ENCODE assay signal across 8 cellular contexts in genomic region chr6:3457710-3458605, GRCh38. TPM values are rescaled to one million over a fixed set of nuclear protein-coding genes. Genes with fewer than 3 reads are reported as not detected.
DNase-seq lines count a peak whose midpoint lies in the region; ATAC-seq and TF ChIP-seq lines count a peak whose summit lies in the region.

No MANE protein-coding gene starts in this region.

- no peak for DNase-seq in HFF-Myc (ENCODE audit: extremely low read depth, low read depth)
- peak; percentile 63 for DNase-seq in NCI-H82 (lab: John Stamatoyannopoulos, UW)
- peak; percentile 54 to 77 (median 60) for DNase-seq in body of pancreas
- no peak for DNase-seq in immature natural killer cell
- DNase-seq in gastrocnemius medialis = peak; percentile 58 to 62
- no peak for DNase-seq in NCI-H2171 treated with DMSO at 0.1 percent for 48 hours (lab: John Stamatoyannopoulos, UW)
- no peak for DNase-seq in MG63
- DNase-seq in SJCRH30 = no peak

- TF ChIP-seq CTCF in HFF-Myc (IDR thresholded peaks at IDR 0.05; ENCODE audit: low read depth, low read length, missing control alignments) = no peak
- no peak for TF ChIP-seq CTCF in body of pancreas (IDR thresholded peaks at IDR 0.05)
- TF ChIP-seq CTCF in gastrocnemius medialis (IDR thresholded peaks at IDR 0.05 in 4 of 5, conservative IDR thresholded peaks at IDR 0.05 in 1 of 5) = no peak

- H3K9me3 ChIP-seq in body of pancreas = no peaks in the 10 kb centered on the region
- H3K9me3 ChIP-seq in gastrocnemius medialis = no peaks in the 10 kb centered on the region
- H3K9me3 ChIP-seq in MG63 = no peaks in the 10 kb centered on the region
- no peaks in the 10 kb centered on the region for H3K9me3 ChIP-seq in SJCRH30 (replicated peaks)

- ATAC-seq in body of pancreas = peak; percentile 33
- ATAC-seq in gastrocnemius medialis = peak; percentile 54 to 58

- no peaks in the 10 kb centered on the region for H3K36me3 Mint-ChIP-seq in immature natural killer cell

- H3K27me3 ChIP-seq in body of pancreas (no peaks in the 10 kb centered on the region), gastrocnemius medialis (no peaks in the 10 kb centered on the region), MG63 (no peaks in the 10 kb centered on the region), SJCRH30 (peaks cover 17% of the 10 kb centered on the region)

- H3K9me3 Mint-ChIP-seq in immature natural killer cell = no peaks in the 10 kb centered on the region

- TF ChIP-seq POLR2A in body of pancreas (IDR thresholded peaks at IDR 0.05) = no peak
- no peak for TF ChIP-seq POLR2A in gastrocnemius medialis (IDR thresholded peaks at IDR 0.05)

- in situ Hi-C loops in gastrocnemius medialis (cut with MboI; ENCODE audit: low sequenced_read_pairs in 4 of 4) = loop anchor here (25.0 kb wide), 1 partner anchor 171 kb away; no protein-coding TSS in a partner anchor

- intact Hi-C loops in body of pancreas (cut with DNase I) (loop anchor here (10.0 kb wide), 1 partner anchor 173 kb away; no protein-coding TSS in a partner anchor), gastrocnemius medialis (cut with DNase I; ENCODE audit: low total_unique reads) (loop anchor here (1.0 to 5.0 kb wide), 6 partner anchors 37 to 274 kb away; no protein-coding TSS in a partner anchor)

- H3K4me1 ChIP-seq in body of pancreas = peaks cover 21% of the 10 kb centered on the region
- H3K4me1 ChIP-seq in gastrocnemius medialis = peaks cover 22 to 33% of the 10 kb centered on the region in 2 donors
- no peaks in the 10 kb centered on the region for H3K4me1 ChIP-seq in SJCRH30

- no peaks in the 10 kb centered on the region for H3K36me3 ChIP-seq in body of pancreas (replicated peaks in 1 of 2; ENCODE audit: insufficient read depth in 1 of 2, low read depth in 2 of 2)
- no peaks in the 10 kb centered on the region for H3K36me3 ChIP-seq in gastrocnemius medialis
- H3K36me3 ChIP-seq in MG63 = no peaks in the 10 kb centered on the region
- H3K36me3 ChIP-seq in SJCRH30 = no peaks in the 10 kb centered on the region

- WGBS in body of pancreas, 2 donors = 16 to 24% methylated on average over 28 to 29 of the region's 29 CpGs

- H3K27me3 Mint-ChIP-seq in immature natural killer cell (ENCODE audit: low read depth in 3 of 3) = peaks cover 11 to 16% (median 14%) of the 10 kb centered on the region in 3 donors

- no peak overlapping the region for H3K27ac Mint-ChIP-seq in immature natural killer cell

- H3K4me3 ChIP-seq in HFF-Myc (replicated peaks; ENCODE audit: low read depth, low read length) = peak overlapping the region; percentile 23; the same call in 1 of the 2 replicates
- peak overlapping the region in 1 of 2 donors; percentile 66 for H3K4me3 ChIP-seq in body of pancreas
- H3K4me3 ChIP-seq in gastrocnemius medialis = peak overlapping the region; percentile 69 to 80 (median 74)
- no peak overlapping the region; the same call in 1 of the 2 replicates for H3K4me3 ChIP-seq in MG63
- no peak overlapping the region for H3K4me3 ChIP-seq in SJCRH30

- peak overlapping the region in 3 of 4 donors; percentile 54 to 68 (median 56) for H3K27ac ChIP-seq in body of pancreas
- peak overlapping the region; percentile 82 to 89 (median 85) for H3K27ac ChIP-seq in gastrocnemius medialis
- H3K27ac ChIP-seq in SJCRH30 = no peak overlapping the region

- peak overlapping the region; percentile 69 to 83 (median 72) for H3K4me3 Mint-ChIP-seq in immature natural killer cell

- peaks cover 6 to 9% of the 10 kb centered on the region in 2 donors for H3K4me1 Mint-ChIP-seq in immature natural killer cell

RNA-seq across cellular contexts. Expression of gene SLC22A23, which starts 1.1 kb away (rescaled TPM):
- total RNA-seq in body of pancreas = 10 to 100 TPM; 20.4 to 32.2 TPM
- under 1 TPM in 2 of 3 donors, not detected in 1; 0.14 to 0.21 TPM for polyA plus RNA-seq in immature natural killer cell
- 10 to 100 TPM in 3 of 4 donors, 1 to 10 TPM in 1; 6.6 to 25.0 (median 14.6) TPM for total RNA-seq in gastrocnemius medialis
- 0.12 and 2.8 TPM in 2 replicates for total RNA-seq in MG63 (2014; rRNA removed; shearing (Covaris generic); ENCODE audit: low replicate concordance)
- 0.43 and 0.81 TPM in 2 replicates for total RNA-seq in SJCRH30 (2014; rRNA removed; shearing (Covaris generic))

Comparison
In these comparisons a context has a peak if more than half of its experiments do, and no peak if none do; other contexts are left out.
1. DNase-seq: peak in NCI-H82 (single experiment), body of pancreas (4 of 4) and gastrocnemius medialis (2 of 2); none in HFF-Myc (single experiment), immature natural killer cell (0 of 3), NCI-H2171 treated with DMSO at 0.1 percent for 48 hours (single experiment), MG63 (single experiment) and SJCRH30 (0 of 2).
2. H3K4me3 ChIP-seq: peak in HFF-Myc (single experiment) and gastrocnemius medialis (4 of 4); none in MG63 (single experiment) and SJCRH30 (single experiment).